Comparison of ENCODE assay signal across 22 cellular contexts in genomic region chr6:112710710-112711109, GRCh38.
"Had no signal": no experiment of that assay in that cellular context is flagged by ENCODE, and none has a peak within 500 bp of the region (broad histone marks: within the 10 kb centered on the region; RNA-seq: fewer than 3 reads in every experiment).

No MANE protein-coding gene starts in this region.

- DNase-seq: colonic mucosa; dermis blood vessel endothelial cell; effector memory CD4-positive, alpha-beta T cell; gastrocnemius medialis; head of caudate nucleus; kidney; left cardiac atrium; left lung; naive thymus-derived CD8-positive, alpha-beta T cell; nephron progenitor cell; nucleus accumbens; right cardiac atrium; sigmoid colon; stimulated activated CD4-positive, alpha-beta T cell treated with anti-CD3 and anti-CD28 coated beads, Interleukin-2, amount 100 ng/mL, for 24 hours; stimulated activated CD4-positive, alpha-beta T cell treated with anti-CD3 and anti-CD28 coated beads, Interleukin-4, amount 100 ng/mL, for 24 hours; stimulated activated naive CD8-positive, alpha-beta T cell treated with anti-CD3 and anti-CD28 coated beads, Interleukin-15, Interleukin-2, amounts not matched to agents 100 U/mL and 50 U/mL, for 24 hours; substantia nigra; testis; tibial artery; upper lobe of left lung had no signal

- H2AFZ ChIP-seq: hepatocyte had no signal

- H3K27ac ChIP-seq: colonic mucosa, gastrocnemius medialis, hepatocyte, left lung, prostate gland, sigmoid colon, testis, tibial artery, upper lobe of left lung had no signal

- H3K9me3 ChIP-seq: colonic mucosa, gastrocnemius medialis, left lung, prostate gland, sigmoid colon, testis, tibial artery, upper lobe of left lung had no signal

- H3K36me3 ChIP-seq: colonic mucosa, gastrocnemius medialis, left lung, prostate gland, sigmoid colon, tibial artery, upper lobe of left lung had no signal

- H3K4me2 ChIP-seq: hepatocyte had no signal

- H3K27me3 ChIP-seq: colonic mucosa, gastrocnemius medialis, hepatocyte, left lung, sigmoid colon, testis, tibial artery, upper lobe of left lung had no signal

- H3K4me3 ChIP-seq: colonic mucosa, gastrocnemius medialis, hepatocyte, left lung, prostate gland, sigmoid colon, testis, tibial artery, upper lobe of left lung had no signal

- H3K4me1 ChIP-seq: colonic mucosa, gastrocnemius medialis, left lung, prostate gland, sigmoid colon, testis, tibial artery, upper lobe of left lung had no signal

- H3K79me2 ChIP-seq: hepatocyte had no signal
